In the genomic region with DNA sequence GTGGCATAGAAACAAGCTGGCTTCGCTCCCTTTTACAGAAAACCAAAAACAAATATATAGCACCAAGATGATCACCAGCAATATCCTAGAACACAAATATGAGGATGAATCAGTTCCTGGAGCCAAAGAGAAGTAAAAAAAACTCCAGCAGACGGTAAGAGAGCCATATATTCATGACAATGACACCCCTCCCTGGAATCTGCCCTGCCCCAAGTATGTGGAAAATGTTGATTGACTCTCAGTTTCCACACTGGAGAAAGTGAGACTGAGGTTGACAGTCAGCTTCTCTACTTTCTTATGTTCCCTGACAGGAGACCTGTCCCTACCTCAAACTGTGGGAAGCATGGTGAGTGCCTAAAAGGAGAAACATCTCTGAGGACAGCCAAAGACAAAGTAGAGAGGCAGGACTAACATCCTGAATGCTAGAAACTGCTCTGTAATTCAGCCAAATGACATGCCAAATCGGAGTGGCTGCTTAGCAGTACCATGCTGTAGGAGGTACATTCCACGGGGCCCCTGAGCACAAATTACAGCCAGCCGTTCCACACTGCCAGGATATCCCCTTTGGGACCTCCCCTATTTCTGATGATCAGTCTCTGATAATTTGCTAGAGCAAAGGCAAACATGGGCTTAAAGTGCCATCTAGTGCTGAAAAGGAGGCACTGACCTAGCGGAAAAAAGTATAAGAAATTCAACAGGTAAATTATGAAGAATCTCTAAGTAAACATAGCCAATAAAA, we compare ENCODE assay signal across 9 cellular contexts.
DNase-seq lines count a peak whose midpoint lies in the region; ATAC-seq and TF ChIP-seq lines count a peak whose summit lies in the region.
"Had no signal": no experiment of that assay in that cellular context is flagged by ENCODE, and none has a peak within 500 bp of the region (broad histone marks: within the 10 kb centered on the region; RNA-seq: fewer than 3 reads in every experiment).

No MANE protein-coding gene starts in this region.

- H3K4me1 ChIP-seq in BE2C (no peaks in the 10 kb centered on the region), HCT116 (ENCODE audit: control insufficient read depth in 1 of 2, insufficient read depth in 2 of 2, low read length in 2 of 2) (no peaks in the 10 kb centered on the region), SJCRH30 (no peaks in the 10 kb centered on the region)
- H3K4me1 ChIP-seq: thyroid gland had no signal

- no peaks in the 10 kb centered on the region for H3K27me3 ChIP-seq in BE2C
- H3K27me3 ChIP-seq in HCT116 (ENCODE audit: insufficient read depth, low read length), result no peaks in the 10 kb centered on the region
- H3K27me3 ChIP-seq in SJCRH30, result no peaks in the 10 kb centered on the region
- H3K27me3 ChIP-seq: thyroid gland had no signal

- H3K36me3 ChIP-seq in BE2C (no peaks in the 10 kb centered on the region), HCT116 (ENCODE audit: control insufficient read depth in 1 of 2, insufficient read depth in 2 of 2, low read length in 2 of 2) (no peaks in the 10 kb centered on the region), SJCRH30 (no peaks in the 10 kb centered on the region)
- H3K36me3 ChIP-seq: thyroid gland had no signal

- CTCF ChIA-PET in HCT116 (lab: Charles Lee), result no interaction called here

- TF ChIP-seq CTCF in BE2C (IDR thresholded peaks at IDR 0.05; ENCODE audit: low read depth, low read length), result peak; percentile 66
- TF ChIP-seq CTCF in HCT116 (IDR thresholded peaks at IDR 0.05 in 2 of 3, conservative IDR thresholded peaks at IDR 0.05 in 1 of 3; ENCODE audit: borderline replicate concordance in 1 of 3, insufficient read depth in 1 of 3, low read depth in 2 of 3, low read length in 2 of 3), result peak; percentile 37 to 78 (median 44); a peak in 5 of 6 replicates

- no peaks in the 10 kb centered on the region for H4K20me1 ChIP-seq in HCT116 (ENCODE audit: insufficient read depth)

- TF ChIP-seq POLR2A in HCT116 (IDR thresholded peaks at IDR 0.05; ENCODE audit: borderline replicate concordance, extremely low read depth, insufficient read depth, insufficient read length), result no peak

- H3K27ac ChIP-seq in HCT116 (ENCODE audit: low read depth, low read length), result no peak overlapping the region
- no peak overlapping the region for H3K27ac ChIP-seq in SJCRH30
- H3K27ac ChIP-seq: thyroid gland had no signal

- TF ChIP-seq RAD21 in HCT116 (IDR thresholded peaks at IDR 0.05; ENCODE audit: low read depth), result peak; percentile 67

- intact Hi-C loops in HCT116 (cut with micrococcal nuclease), result no loop called here

- no peaks in the 10 kb centered on the region for H3K79me2 ChIP-seq in HCT116 (ENCODE audit: insufficient read depth, low read length)

- POLR2A ChIA-PET in HCT116 (lab: Charles Lee), result no interaction called here

- no peaks in the 10 kb centered on the region for H3K9me2 ChIP-seq in HCT116 (ENCODE audit: insufficient read depth)

- RAD21 ChIA-PET in HCT116 (lab: Charles Lee; ENCODE audit: low non-redundant PET in 1 of 2, low total read pairs in 2 of 2, uncharacterized antibody in 2 of 2, unreplicated experiment in 2 of 2), result no interaction called here

- no peak overlapping the region for H2AFZ ChIP-seq in HCT116 (ENCODE audit: low read depth, low read length, poor library complexity, severe bottlenecking)

- peaks cover 5% of the 10 kb centered on the region; the same call in 1 of the 2 replicates for H3K9me3 ChIP-seq in BE2C
- H3K9me3 ChIP-seq in HCT116 (ENCODE audit: control insufficient read depth in 1 of 2, insufficient read depth in 1 of 2, low read depth in 1 of 2, low read length in 2 of 2), result peaks cover 8% of the 10 kb centered on the region in 2 experiments; a peak in 3 of 4 replicates
- peaks cover 15% of the 10 kb centered on the region for H3K9me3 ChIP-seq in SJCRH30 (replicated peaks)
- H3K9me3 ChIP-seq: thyroid gland had no signal

- no peak overlapping the region for H3K4me2 ChIP-seq in HCT116 (ENCODE audit: low read length)

- BruUV-seq in HCT116 (replicated peaks; lab: Mats Ljungman, UMichigan), result no TSS peak

- H3K9ac ChIP-seq in HCT116 (ENCODE audit: low read length), result no peak overlapping the region

- no peak overlapping the region for H3K4me3 ChIP-seq in BE2C (ENCODE audit: low read depth, low read length)
- no peak overlapping the region for H3K4me3 ChIP-seq in HCT116 (replicated peaks in 1 of 2; ENCODE audit: low read depth in 1 of 2, low read length in 2 of 2)
- no peak overlapping the region for H3K4me3 ChIP-seq in SJCRH30
- H3K4me3 ChIP-seq: thyroid gland had no signal

- no peak for ATAC-seq in HCT116
- ATAC-seq in GM19467 (IDR thresholded peaks at IDR 0.05; ENCODE audit: unreplicated experiment), result no peak

- DNase-seq in BE2C (no peak), HCT116 (ENCODE audit: low read depth, low spot score) (peak; percentile 8), SJCRH30 (peak; percentile 36 to 59), hepatic stellate cell (ENCODE audit: low spot score) (peak; percentile 53), anterior cingulate cortex (lab: John Stamatoyannopoulos, UW) (no peak)
- DNase-seq in activated T-cell treated with anti-CD3 and anti-CD28 coated beads, Interleukin-2, amount 50 U/mL, for 1 hour, result no peak
- no peak for DNase-seq in stimulated activated CD4-positive, alpha-beta T cell treated with anti-CD3 and anti-CD28 coated beads, Interleukin-4, amount 100 ng/mL, for 24 hours
- DNase-seq: thyroid gland had no signal

TF ChIP-seq in HCT116, 20 proteins besides CTCF, POLR2A, EP300 and RAD21:
- no peak for TF ChIP-seq ZBTB33 (IDR thresholded peaks at IDR 0.05; ENCODE audit: extremely low read depth, insufficient replicate concordance, low read length)
- TF ChIP-seq CBX3 (IDR thresholded peaks at IDR 0.05; ENCODE audit: low read depth), result peak; percentile 89

Comparison
In these comparisons a context has a peak if more than half of its experiments do, and no peak if none do; other contexts are left out.
1. DNase-seq: peak in HCT116 (single experiment), SJCRH30 (2 of 2) and hepatic stellate cell (single experiment); none in BE2C (single experiment), activated T-cell treated with anti-CD3 and anti-CD28 coated beads, Interleukin-2, amount 50 U/mL, for 1 hour (single experiment), anterior cingulate cortex (0 of 58) and stimulated activated CD4-positive, alpha-beta T cell treated with anti-CD3 and anti-CD28 coated beads, Interleukin-4, amount 100 ng/mL, for 24 hours (single experiment).